Comparison of ENCODE assay signal across 12 cellular contexts in the genomic region with DNA sequence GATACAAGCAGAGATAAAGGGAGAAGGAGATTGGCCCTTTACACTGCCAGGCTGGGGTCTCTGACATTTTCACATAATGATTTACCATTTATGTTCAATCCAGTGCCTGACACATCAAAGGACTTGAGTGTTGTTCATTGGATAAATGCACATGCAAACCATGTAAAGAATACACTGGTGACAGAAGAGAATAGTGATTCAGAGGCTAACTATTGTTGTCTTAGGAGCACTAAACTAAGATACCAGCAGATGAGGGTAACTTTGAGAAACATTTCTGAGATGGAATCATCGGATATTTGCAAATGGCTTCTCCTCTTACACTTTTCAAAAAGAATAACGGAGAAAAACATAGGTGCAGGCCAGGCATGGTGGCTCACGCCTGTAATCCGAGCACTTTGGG.
"Had no signal": no experiment of that assay in that cellular context is flagged by ENCODE, and none has a peak within 500 bp of the region (broad histone marks: within the 10 kb centered on the region; RNA-seq: fewer than 3 reads in every experiment).

No MANE protein-coding gene starts in this region.

- H3K9me3 Mint-ChIP-seq: activated CD4-positive, alpha-beta memory T cell treated with anti-CD3 and anti-CD28 coated beads for 36 hours; activated naive CD8-positive, alpha-beta T cell treated with anti-CD3 and anti-CD28 coated beads, Interleukin-2, amount 10 ng/mL, durations not matched to agents 7 days and 5 days; activated T-cell treated with anti-CD3 and anti-CD28 coated beads, Interleukin-2, amount 50 U/mL, for 72 hours; naive B cell had no signal

- H3K4me3 Mint-ChIP-seq: activated CD4-positive, alpha-beta memory T cell treated with anti-CD3 and anti-CD28 coated beads for 36 hours; activated naive CD8-positive, alpha-beta T cell treated with anti-CD3 and anti-CD28 coated beads, Interleukin-2, amount 10 ng/mL, durations not matched to agents 7 days and 5 days; activated T-cell treated with anti-CD3 and anti-CD28 coated beads, Interleukin-2, amount 50 U/mL, for 72 hours; stimulated activated naive B cell treated with anti-CD40 and anti-IgM and Interleukin-4, amounts not matched to agents 10 μg/mL and 1 μg/mL and 100 μg/mL, for 72 hours had no signal

- H3K27ac Mint-ChIP-seq: activated CD4-positive, alpha-beta memory T cell treated with anti-CD3 and anti-CD28 coated beads for 36 hours; activated naive CD8-positive, alpha-beta T cell treated with anti-CD3 and anti-CD28 coated beads, Interleukin-2, amount 10 ng/mL, durations not matched to agents 7 days and 5 days; activated T-cell treated with anti-CD3 and anti-CD28 coated beads, Interleukin-2, amount 50 U/mL, for 72 hours; naive B cell; stimulated activated naive B cell treated with anti-CD40 and anti-IgM and Interleukin-4, amounts not matched to agents 10 μg/mL and 1 μg/mL and 100 μg/mL, for 72 hours had no signal

- H3K4me3 ChIP-seq: colonic mucosa, right atrium auricular region, transverse colon had no signal

- H3K27me3 Mint-ChIP-seq: activated naive CD8-positive, alpha-beta T cell treated with anti-CD3 and anti-CD28 coated beads, Interleukin-2, amount 10 ng/mL, durations not matched to agents 7 days and 5 days; stimulated activated naive B cell treated with anti-CD40 and anti-IgM and Interleukin-4, amounts not matched to agents 10 μg/mL and 1 μg/mL and 100 μg/mL, for 72 hours had no signal

- H3K27me3 ChIP-seq: colonic mucosa, right atrium auricular region, transverse colon had no signal

- H3K27ac ChIP-seq: colonic mucosa, right atrium auricular region, transverse colon had no signal

- H3K4me1 ChIP-seq: colonic mucosa, right atrium auricular region had no signal

- H3K9me3 ChIP-seq: colonic mucosa, right atrium auricular region, transverse colon had no signal

- H3K36me3 Mint-ChIP-seq: activated CD4-positive, alpha-beta memory T cell treated with anti-CD3 and anti-CD28 coated beads for 36 hours; activated naive CD8-positive, alpha-beta T cell treated with anti-CD3 and anti-CD28 coated beads, Interleukin-2, amount 10 ng/mL, durations not matched to agents 7 days and 5 days; naive B cell; stimulated activated naive B cell treated with anti-CD40 and anti-IgM and Interleukin-4, amounts not matched to agents 10 μg/mL and 1 μg/mL and 100 μg/mL, for 72 hours had no signal

- H3K36me3 ChIP-seq: colonic mucosa, right atrium auricular region, transverse colon had no signal

- ATAC-seq: activated T-cell treated with anti-CD3 and anti-CD28 coated beads, Interleukin-2, amount 50 U/mL, for 72 hours; stimulated activated naive B cell treated with anti-CD40 and anti-IgM and Interleukin-4, amounts not matched to agents 10 μg/mL and 1 μg/mL and 100 μg/mL, for 72 hours had no signal

- DNase-seq: activated CD4-positive, alpha-beta memory T cell treated with anti-CD3 and anti-CD28 coated beads for 36 hours; activated CD4-positive, alpha-beta T cell treated with anti-CD3 and anti-CD28 coated beads for 1 hour; activated naive CD8-positive, alpha-beta T cell treated with anti-CD3 and anti-CD28 coated beads, Interleukin-2, amount 10 ng/mL, durations not matched to agents 7 days and 5 days; activated T-cell treated with anti-CD3 and anti-CD28 coated beads, Interleukin-2, amount 50 U/mL, for 72 hours; aorta; colonic mucosa; naive B cell; posterior cingulate gyrus; stimulated activated naive B cell treated with anti-CD40 and anti-IgM and Interleukin-4, amounts not matched to agents 10 μg/mL and 1 μg/mL and 100 μg/mL, for 72 hours; substantia nigra; transverse colon had no signal
